In the genomic region with DNA sequence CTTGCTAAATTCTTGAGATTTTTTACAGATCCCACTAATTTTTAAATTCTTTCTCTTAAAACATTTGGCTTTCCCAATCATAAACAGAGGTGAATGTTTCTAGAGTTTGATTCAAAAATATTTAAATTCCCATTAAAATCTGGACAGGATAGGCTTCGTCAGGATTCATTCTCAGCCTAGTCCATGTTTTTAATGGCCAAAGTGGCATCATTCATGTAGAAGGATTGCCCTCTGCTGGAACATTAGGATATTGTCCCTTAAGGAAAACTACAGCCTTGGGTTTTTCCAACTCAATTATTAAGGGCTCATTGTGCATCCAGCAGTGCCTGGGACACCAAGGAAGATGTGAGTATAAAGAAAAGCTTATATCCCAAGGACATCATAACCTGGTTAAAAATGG, we compare ENCODE assay signal across 8 cellular contexts.
DNase-seq lines count a peak whose midpoint lies in the region; ATAC-seq and TF ChIP-seq lines count a peak whose summit lies in the region.

No MANE protein-coding gene starts in this region.

- no peak for TF ChIP-seq POLR2A in gastroesophageal sphincter (IDR thresholded peaks at IDR 0.05)
- no peak for TF ChIP-seq POLR2A in sigmoid colon (IDR thresholded peaks at IDR 0.05)

- no peak overlapping the region for H3K4me3 ChIP-seq in MM.1S (ENCODE audit: low read length)
- H3K4me3 ChIP-seq in gastroesophageal sphincter, result no peak overlapping the region
- H3K4me3 ChIP-seq in sigmoid colon, result no peak overlapping the region

- peak; percentile 78 for DNase-seq in ELR (ENCODE audit: low read depth)
- DNase-seq in MM.1S, result peak; percentile 33
- peak; percentile 34 for DNase-seq in SKM-1 treated with dmso at 0.1 percent for 144 hours (lab: John Stamatoyannopoulos, UW; ENCODE audit: unreplicated experiment)
- no peak for DNase-seq in sigmoid colon
- DNase-seq in OCI-M2 (lab: John Stamatoyannopoulos, UW; ENCODE audit: unreplicated experiment), result no peak
- DNase-seq in mucosa of gallbladder (ENCODE audit: low spot score), result no peak

- ATAC-seq in gastroesophageal sphincter (peak; percentile 61), HG02798 (IDR thresholded peaks at IDR 0.05; ENCODE audit: poor library complexity, unreplicated experiment) (no peak)

- H3K27me3 ChIP-seq in MM.1S (replicated peaks; ENCODE audit: insufficient read depth, low read length), result no peaks in the 10 kb centered on the region
- H3K27me3 ChIP-seq in gastroesophageal sphincter, result no peaks in the 10 kb centered on the region
- no peaks in the 10 kb centered on the region for H3K27me3 ChIP-seq in sigmoid colon

- no peak overlapping the region for H2AFZ ChIP-seq in MM.1S (ENCODE audit: low read length)

- H3K27ac ChIP-seq in MM.1S (ENCODE audit: low read length), result no peak overlapping the region
- H3K27ac ChIP-seq in gastroesophageal sphincter, result peak overlapping the region in 3 of 4 donors; percentile 45 to 62 (median 59)
- H3K27ac ChIP-seq in sigmoid colon, result no peak overlapping the region

- no peaks in the 10 kb centered on the region for H4K20me1 ChIP-seq in MM.1S (ENCODE audit: insufficient read depth, low read length)

- H3K9me2 ChIP-seq in MM.1S (replicated peaks; ENCODE audit: insufficient read depth, low read length), result no peaks in the 10 kb centered on the region

- H3K79me2 ChIP-seq in MM.1S (ENCODE audit: low read length), result no peaks in the 10 kb centered on the region

- TF ChIP-seq EP300 in gastroesophageal sphincter (IDR thresholded peaks at IDR 0.05) (no peak), sigmoid colon (IDR thresholded peaks at IDR 0.05) (no peak)

- H3K4me2 ChIP-seq in MM.1S (ENCODE audit: low read depth, low read length), result no peak overlapping the region

- intact Hi-C loops in sigmoid colon (cut with DNase I), result loop anchor here (1.0 kb wide), 1 partner anchor 69 kb away; no protein-coding TSS in a partner anchor

- H3K36me3 ChIP-seq in MM.1S (replicated peaks; ENCODE audit: insufficient read depth, low read length), result no peaks in the 10 kb centered on the region
- H3K36me3 ChIP-seq in gastroesophageal sphincter, result peaks cover 0 to 20% of the 10 kb centered on the region in 2 donors
- H3K36me3 ChIP-seq in sigmoid colon, result peaks cover 0 to 16% (median 0%) of the 10 kb centered on the region in 4 donors

- no peaks in the 10 kb centered on the region for H3F3A ChIP-seq in MM.1S (ENCODE audit: insufficient read depth, low read length)

- H3K9me3 ChIP-seq in MM.1S (replicated peaks; ENCODE audit: insufficient read depth, low read length) (no peaks in the 10 kb centered on the region), gastroesophageal sphincter (no peaks in the 10 kb centered on the region), sigmoid colon (no peaks in the 10 kb centered on the region)

- TF ChIP-seq CTCF in MM.1S (IDR thresholded peaks at IDR 0.05; ENCODE audit: low read length) (peak; percentile 59), gastroesophageal sphincter (IDR thresholded peaks at IDR 0.05) (peak; percentile 63 to 85 (median 80)), sigmoid colon (IDR thresholded peaks at IDR 0.05) (peak; percentile 34 to 81 (median 70))

- no peak overlapping the region for H3K9ac ChIP-seq in MM.1S (ENCODE audit: low read length)

- H3K4me1 ChIP-seq in MM.1S (ENCODE audit: low read length), result no peaks in the 10 kb centered on the region
- peaks cover 0 to 25% (median 4%) of the 10 kb centered on the region in 3 donors for H3K4me1 ChIP-seq in gastroesophageal sphincter
- H3K4me1 ChIP-seq in sigmoid colon, result peaks cover 0 to 19% (median 7%) of the 10 kb centered on the region in 4 donors

- 0 to 5% methylated on average over 1 of the region's 1 CpG for WGBS in gastroesophageal sphincter (ENCODE audit: low coverage in 1 of 2), 2 donors
- WGBS in sigmoid colon, 2 donors, result 10 to 23% methylated on average over 1 of the region's 1 CpG

Comparison
In these comparisons a context has a peak if more than half of its experiments do, and no peak if none do; other contexts are left out.
1. DNase-seq: peak in ELR (single experiment), MM.1S (single experiment) and SKM-1 treated with dmso at 0.1 percent for 144 hours (single experiment); none in sigmoid colon (single experiment), OCI-M2 (single experiment) and mucosa of gallbladder (single experiment).
2. H3K27ac ChIP-seq: peak in gastroesophageal sphincter (3 of 4); none in MM.1S (single experiment) and sigmoid colon (0 of 4).
3. Peak in every context shown above with its lines, with median percentiles within 50 percentile points of each other: CTCF ChIP-seq.